Comparison of ENCODE assay signal across 1 cellular context in the genomic region with DNA sequence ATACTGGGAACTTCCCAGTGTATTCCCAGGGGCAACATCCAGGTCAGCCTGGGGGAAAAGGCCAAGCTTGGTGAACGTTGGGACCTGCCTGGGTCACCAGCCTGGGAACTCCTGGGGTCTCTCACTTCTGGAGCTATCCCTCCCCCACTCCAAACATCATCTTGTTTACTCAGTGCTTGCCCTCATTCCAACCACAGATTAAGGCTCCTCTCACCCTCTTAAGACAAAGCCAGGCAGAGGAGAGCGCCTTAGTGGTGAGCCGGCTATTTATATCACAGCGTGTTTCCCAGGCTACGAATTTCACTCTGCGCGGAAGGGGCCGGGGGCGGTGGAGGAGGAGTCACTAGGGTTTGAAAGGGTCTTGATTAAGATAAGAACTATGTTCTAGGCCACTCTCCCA.
TF ChIP-seq lines count a peak whose summit lies in the region.

No MANE protein-coding gene starts in this region.

TF ChIP-seq in H1, 55 proteins besides CTCF, POLR2A, EP300 and RAD21:
- TF ChIP-seq, protein P1, sequence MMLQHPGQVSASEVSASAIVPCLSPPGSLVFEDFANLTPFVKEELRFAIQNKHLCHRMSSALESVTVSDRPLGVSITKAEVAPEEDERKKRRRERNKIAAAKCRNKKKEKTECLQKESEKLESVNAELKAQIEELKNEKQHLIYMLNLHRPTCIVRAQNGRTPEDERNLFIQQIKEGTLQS (IDR thresholded peaks at IDR 0.05; ENCODE audit: insufficient read depth, low read depth, low read length), result no peak
- TF ChIP-seq TCF12 (IDR thresholded peaks at IDR 0.05; ENCODE audit: low read depth, low read length) (no peak), SP1 (IDR thresholded peaks at IDR 0.05; ENCODE audit: low read depth, low read length) (peak; percentile 61; the same call in 1 of the 2 replicates), TAF1 (IDR thresholded peaks at IDR 0.05; ENCODE audit: low read depth, low read length) (0 out of 2 replicates have a peak, but pooled peaks have one; percentile 45), RBBP5 (IDR thresholded peaks at IDR 0.05; ENCODE audit: borderline replicate concordance, low read depth, low read length) (peak; percentile 90), ASH2L (IDR thresholded peaks at IDR 0.05; ENCODE audit: low read length) (peak; percentile 60)
